ENCODE assay signal across 27 cellular contexts in genomic region chr7:140829720-140830119, GRCh38.
"Had no signal": no experiment of that assay in that cellular context is flagged by ENCODE, and none has a peak within 500 bp of the region (broad histone marks: within the 10 kb centered on the region; RNA-seq: fewer than 3 reads in every experiment).

No MANE protein-coding gene starts in this region.

- H3K4me3 Mint-ChIP-seq: dendritic cell treated with granulocyte-macrophage colony-stimulating factor and Interleukin-4, amounts not matched to agents 40 ng/mL and 50 ng/mL, for 4 days; natural killer cell; stimulated activated memory B cell treated with anti-CD40 and anti-IgM and Interleukin-4, amounts not matched to agents 10 μg/mL and 1 μg/mL and 100 μg/mL, for 72 hours had no signal

- DNase-seq: colonic mucosa; effector CD8-positive, alpha-beta T cell; esophagus squamous epithelium; foreskin melanocyte; glutamatergic neuron; heart right ventricle; hippocampal formation; islet precursor cell; kidney glomerular epithelial cell; left colon; left ventricle myocardium inferior; lower lobe of right lung; natural killer cell; occipital lobe; psoas muscle; right cardiac atrium; spleen; stimulated activated CD4-positive, alpha-beta T cell treated with anti-CD3 and anti-CD28 coated beads, Interleukin-4, amount 100 ng/mL, for 4 hours; stomach; thyroid gland; trophoblast cell had no signal

- H3K4me1 ChIP-seq: colonic mucosa, esophagus squamous epithelium, heart right ventricle, lower lobe of right lung, parathyroid adenoma, psoas muscle, spleen, vagina had no signal

- H3K4me1 Mint-ChIP-seq: stimulated activated memory B cell treated with anti-CD40 and anti-IgM and Interleukin-4, amounts not matched to agents 10 μg/mL and 1 μg/mL and 100 μg/mL, for 72 hours had no signal

- H3K27ac Mint-ChIP-seq: dendritic cell treated with granulocyte-macrophage colony-stimulating factor and Interleukin-4, amounts not matched to agents 40 ng/mL and 50 ng/mL, for 4 days; natural killer cell; stimulated activated memory B cell treated with anti-CD40 and anti-IgM and Interleukin-4, amounts not matched to agents 10 μg/mL and 1 μg/mL and 100 μg/mL, for 72 hours had no signal

- H3K9ac ChIP-seq: parathyroid adenoma had no signal

- H3K27me3 ChIP-seq: colonic mucosa, esophagus squamous epithelium, heart right ventricle, spleen, stomach, thyroid gland, vagina had no signal

- H3K36me3 Mint-ChIP-seq: natural killer cell had no signal

- ATAC-seq: heart right ventricle; left colon; lower lobe of right lung; natural killer cell; psoas muscle; right cardiac atrium; stimulated activated memory B cell treated with anti-CD40 and anti-IgM and Interleukin-4, amounts not matched to agents 10 μg/mL and 1 μg/mL and 100 μg/mL, for 72 hours had no signal

- FAIRE-seq: endothelial cell of umbilical vein had no signal

- H3K4me3 ChIP-seq: colonic mucosa, esophagus squamous epithelium, heart right ventricle, left ventricle myocardium inferior, lower lobe of right lung, psoas muscle, skin epidermis, spleen, stomach, thyroid gland, vagina had no signal

- H3K27ac ChIP-seq: colonic mucosa, esophagus squamous epithelium, heart right ventricle, left ventricle myocardium inferior, lower lobe of right lung, parathyroid adenoma, psoas muscle, skin epidermis, spleen, stomach, thyroid gland, vagina had no signal

- H3K27me3 Mint-ChIP-seq: dendritic cell treated with granulocyte-macrophage colony-stimulating factor and Interleukin-4, amounts not matched to agents 40 ng/mL and 50 ng/mL, for 4 days; stimulated activated memory B cell treated with anti-CD40 and anti-IgM and Interleukin-4, amounts not matched to agents 10 μg/mL and 1 μg/mL and 100 μg/mL, for 72 hours had no signal

- H3K9me3 ChIP-seq: colonic mucosa, esophagus squamous epithelium, heart right ventricle, left ventricle myocardium inferior, lower lobe of right lung, psoas muscle, spleen, stomach, thyroid gland, vagina had no signal

- H3K36me3 ChIP-seq: colonic mucosa, thyroid gland had no signal

- H3K9me3 Mint-ChIP-seq: dendritic cell treated with granulocyte-macrophage colony-stimulating factor and Interleukin-4, amounts not matched to agents 40 ng/mL and 50 ng/mL, for 4 days; natural killer cell; stimulated activated memory B cell treated with anti-CD40 and anti-IgM and Interleukin-4, amounts not matched to agents 10 μg/mL and 1 μg/mL and 100 μg/mL, for 72 hours had no signal
